In the genomic region with DNA sequence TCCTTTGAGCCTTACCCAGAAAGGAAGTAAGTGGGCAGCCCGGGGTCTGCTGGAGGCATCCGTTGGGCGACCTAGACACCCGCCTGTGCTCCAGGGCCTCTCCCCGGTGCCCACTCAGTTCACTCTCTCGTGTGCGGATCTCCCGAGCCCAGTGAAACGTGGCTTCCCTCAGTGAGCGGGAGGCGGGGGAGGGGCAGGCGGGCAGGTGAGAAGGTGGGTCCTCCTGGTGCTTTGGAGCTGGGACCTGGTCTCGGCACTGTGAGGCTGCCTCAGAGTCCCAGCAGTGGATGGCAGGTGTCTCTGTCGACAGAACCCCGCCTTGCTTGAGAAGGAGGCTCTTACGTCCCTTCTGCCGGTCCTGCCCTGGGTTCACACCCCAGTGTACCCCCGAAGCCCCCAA, we compare ENCODE assay signal across 15 cellular contexts.
"Had no signal": no experiment of that assay in that cellular context is flagged by ENCODE, and none has a peak within 500 bp of the region (broad histone marks: within the 10 kb centered on the region; RNA-seq: fewer than 3 reads in every experiment).

No MANE protein-coding gene starts in this region.

- H3K9me3 ChIP-seq: mucosa of descending colon, upper lobe of right lung had no signal

- H3K27me3 Mint-ChIP-seq: activated CD8-positive, alpha-beta memory T cell treated with anti-CD3 and anti-CD28 coated beads, Interleukin-2, amount 10 ng/mL, durations not matched to agents 7 days and 5 days; effector memory CD8-positive, alpha-beta T cell; naive thymus-derived CD8-positive, alpha-beta T cell had no signal

- H3K27ac ChIP-seq: upper lobe of right lung had no signal

- H3K4me3 ChIP-seq: mucosa of descending colon, upper lobe of right lung had no signal

- H3K27me3 ChIP-seq: upper lobe of right lung had no signal

- H3K4me3 Mint-ChIP-seq: activated CD8-positive, alpha-beta memory T cell treated with anti-CD3 and anti-CD28 coated beads, Interleukin-2, amount 10 ng/mL, durations not matched to agents 7 days and 5 days; activated naive CD4-positive, alpha-beta T cell treated with anti-CD3 and anti-CD28 coated beads for 36 hours; T-helper 2 cell treated with Interferon-gamma antibody and Interleukin-4, amounts not matched to agents 5 μg/mL and 100 μg/mL, for 36 hours had no signal

- ATAC-seq: activated CD8-positive, alpha-beta memory T cell treated with anti-CD3 and anti-CD28 coated beads, Interleukin-2, amount 10 ng/mL, durations not matched to agents 7 days and 5 days; effector memory CD8-positive, alpha-beta T cell; mucosa of descending colon; naive thymus-derived CD8-positive, alpha-beta T cell; upper lobe of right lung had no signal

- H3K27ac Mint-ChIP-seq: activated CD8-positive, alpha-beta memory T cell treated with anti-CD3 and anti-CD28 coated beads, Interleukin-2, amount 10 ng/mL, durations not matched to agents 7 days and 5 days; activated naive CD4-positive, alpha-beta T cell treated with anti-CD3 and anti-CD28 coated beads for 36 hours; activated T-helper 2 cell treated with anti-CD3 and anti-CD28 coated beads, Interferon-gamma antibody, Interleukin-2, Interleukin-4, amounts not matched to agents 10 μg/mL and 5 μg/mL and 100 μg/mL, durations not matched to agents 14 hours and 24 hours and 36 hours; T-helper 2 cell treated with Interferon-gamma antibody and Interleukin-4, amounts not matched to agents 5 μg/mL and 100 μg/mL, for 36 hours had no signal

- DNase-seq: activated CD4-positive, alpha-beta T cell treated with anti-CD3 and anti-CD28 coated beads, Interleukin-2, amount 50 U/mL, for 4 hours; activated CD8-positive, alpha-beta memory T cell treated with anti-CD3 and anti-CD28 coated beads, Interleukin-2, amount 10 ng/mL, durations not matched to agents 7 days and 5 days; activated naive CD4-positive, alpha-beta T cell treated with anti-CD3 and anti-CD28 coated beads for 36 hours; dermis blood vessel endothelial cell; effector memory CD8-positive, alpha-beta T cell; mesenchymal stem cell; mucosa of descending colon; naive thymus-derived CD8-positive, alpha-beta T cell; nucleus accumbens; posterior cingulate gyrus; retina; stimulated activated naive CD4-positive, alpha-beta T cell; upper lobe of right lung had no signal

- H3K9me3 Mint-ChIP-seq: activated naive CD4-positive, alpha-beta T cell treated with anti-CD3 and anti-CD28 coated beads for 36 hours; activated T-helper 2 cell treated with anti-CD3 and anti-CD28 coated beads, Interferon-gamma antibody, Interleukin-2, Interleukin-4, amounts not matched to agents 10 μg/mL and 5 μg/mL and 100 μg/mL, durations not matched to agents 14 hours and 24 hours and 36 hours; effector memory CD8-positive, alpha-beta T cell; naive thymus-derived CD8-positive, alpha-beta T cell; T-helper 2 cell treated with Interferon-gamma antibody and Interleukin-4, amounts not matched to agents 5 μg/mL and 100 μg/mL, for 36 hours had no signal
